In genomic region chr20:51997281-51997936, GRCh38 we compare ENCODE assay signal across 5 cellular contexts.
DNase-seq lines count a peak whose midpoint lies in the region; ATAC-seq, FAIRE-seq and TF ChIP-seq lines count a peak whose summit lies in the region.
"Not testable (repeated sequence)": the region's sequence is repeated elsewhere in the genome, so short reads cannot be mapped to it uniquely, and the experiment has no call there.

No MANE protein-coding gene starts in this region.

- not testable (repeated sequence) for H3K4ac ChIP-seq in mesenchymal stem cell (ENCODE audit: low read depth in 1 of 2, low read length in 2 of 2)

- peak overlapping the region in 1 of 2 experiments; percentile 21 for H3K18ac ChIP-seq in mesenchymal stem cell (ENCODE audit: low read depth in 1 of 2, low read length in 2 of 2)

- POLR2A ChIA-PET in HEK293 (lab: Yijun Ruan, JAX); K562 (lab: Yijun Ruan, JAX): not testable (repeated sequence)

- not testable (repeated sequence) for H3K4me3 Mint-ChIP-seq in T-helper 17 cell; osteocyte (ENCODE audit: unreplicated experiment)

- BruUV-seq in K562 (replicated peaks; lab: Mats Ljungman, UMichigan): not testable (repeated sequence)

- H3K79me1 ChIP-seq in mesenchymal stem cell (replicated peaks; ENCODE audit: low read length, poor library complexity, severe bottlenecking): not testable (repeated sequence)

- not testable (repeated sequence) for H3K27ac ChIP-seq in HEK293 (ENCODE audit: extremely low read depth, low read depth, low read length); K562 (ENCODE audit: extremely low read depth, low read depth, low read length); mesenchymal stem cell (ENCODE audit: low read length, poor library complexity, severe bottlenecking)

- H4K8ac ChIP-seq in mesenchymal stem cell (ENCODE audit: low read length): peak overlapping the region; percentile 4

- CTCF ChIA-PET in HEK293 (lab: Yijun Ruan, JAX): interaction anchor here (0.7 kb wide), 1 partner anchor 45 kb away, joined by 5 read pairs; no protein-coding TSS in a partner anchor
- CTCF ChIA-PET in K562 (lab: Yijun Ruan, JAX; ENCODE audit: low intra/inter-chr PET ratio): not testable (repeated sequence)

- not testable (repeated sequence) for H3K14ac ChIP-seq in mesenchymal stem cell (ENCODE audit: low read length in 2 of 2)

- not testable (repeated sequence) for H3K4me2 ChIP-seq in K562 (ENCODE audit: insufficient read depth, low read length); mesenchymal stem cell (ENCODE audit: low read length, poor library complexity, severe bottlenecking)

- in situ Hi-C loops in K562 (cut with MboI): not testable (repeated sequence)

- TF ChIP-seq CTCF in HEK293 (tag by site-specific recombination; IDR thresholded peaks at IDR 0.05); K562 (IDR thresholded peaks at IDR 0.05 in 2 of 3, conservative IDR thresholded peaks at IDR 0.05 in 1 of 3; ENCODE audit: insufficient read depth in 2 of 3, low read depth in 1 of 3, low read length in 3 of 3); osteocyte (IDR thresholded peaks at IDR 0.05): not testable (repeated sequence)

- H2BK15ac ChIP-seq in mesenchymal stem cell (ENCODE audit: low read depth, poor library complexity, severe bottlenecking): not testable (repeated sequence)

- peaks cover 20% of the 10 kb centered on the region for H3K27me3 Mint-ChIP-seq in T-helper 17 cell
- H3K27me3 Mint-ChIP-seq in osteocyte (ENCODE audit: unreplicated experiment): not testable (repeated sequence)

- H3K9ac ChIP-seq in K562 (ENCODE audit: insufficient read depth in 1 of 2, low read depth in 2 of 2, low read length in 2 of 2); mesenchymal stem cell (ENCODE audit: low read length): not testable (repeated sequence)

- not testable (repeated sequence) for H3K9me3 Mint-ChIP-seq in osteocyte (ENCODE audit: unreplicated experiment)

- TF ChIP-seq POLR2A in K562 (conservative IDR thresholded peaks at IDR 0.05): not testable (repeated sequence)

- not testable (repeated sequence) for H3K9me1 ChIP-seq in K562 (ENCODE audit: control insufficient read depth, insufficient read depth, low read length)

- H2AK5ac ChIP-seq in mesenchymal stem cell (ENCODE audit: low read length, severe bottlenecking): not testable (repeated sequence)

- not testable (repeated sequence) for H3K9me3 ChIP-seq in HEK293 (ENCODE audit: control insufficient read depth, insufficient read depth, low read depth, low read length); T-helper 17 cell (ENCODE audit: control insufficient read depth, low read length, poor library complexity, severe bottlenecking); K562 (replicated peaks; ENCODE audit: control insufficient read depth, insufficient read depth, low read depth, low read length); mesenchymal stem cell (ENCODE audit: control insufficient read depth, low read length)

- intact Hi-C loops in K562 (cut with micrococcal nuclease): not testable (repeated sequence)

- H2BK120ac ChIP-seq in mesenchymal stem cell (ENCODE audit: low read depth, low read length): not testable (repeated sequence)

- DNase-seq in T-helper 17 cell; K562 (ENCODE audit: extremely low read depth in 1 of 4, low spot score in 3 of 4); mesenchymal stem cell; osteocyte (ENCODE audit: extremely low spot score, unreplicated experiment): not testable (repeated sequence)

- H2AFZ ChIP-seq in K562 (ENCODE audit: low read depth, low read length); mesenchymal stem cell (ENCODE audit: low read depth, low read length): not testable (repeated sequence)

- not testable (repeated sequence) for H4K91ac ChIP-seq in mesenchymal stem cell (ENCODE audit: low read length)

- not testable (repeated sequence) for FAIRE-seq in K562 (lab: Jason Lieb, UNC)

- H3K4me1 Mint-ChIP-seq in T-helper 17 cell: not testable (repeated sequence)
- H3K4me1 Mint-ChIP-seq in osteocyte (ENCODE audit: unreplicated experiment): peaks cover 26% of the 10 kb centered on the region

- H3K4me3 ChIP-seq in HEK293 (ENCODE audit: low read depth, low read length); K562; mesenchymal stem cell (ENCODE audit: insufficient read depth in 1 of 2, low read depth in 1 of 2, low read length in 2 of 2): not testable (repeated sequence)

- H3K27me3 ChIP-seq in K562 (ENCODE audit: control insufficient read depth in 2 of 2, insufficient read depth in 2 of 2, low read length in 2 of 2); mesenchymal stem cell (ENCODE audit: control insufficient read depth in 1 of 2, insufficient read depth in 1 of 2, low read length in 2 of 2): not testable (repeated sequence)

- not testable (repeated sequence) for H3K79me2 ChIP-seq in K562 (ENCODE audit: control insufficient read depth, insufficient read depth, low read length)

- H3K27ac Mint-ChIP-seq in T-helper 17 cell (peak overlapping the region; percentile 39), osteocyte (ENCODE audit: unreplicated experiment) (peak overlapping the region; percentile 38)

- not testable (repeated sequence) for ATAC-seq in T-helper 17 cell, K562

- not testable (repeated sequence) for H3K23ac ChIP-seq in mesenchymal stem cell (ENCODE audit: low read length in 2 of 2)

- not testable (repeated sequence) for H3K4me1 ChIP-seq in HEK293 (ENCODE audit: control insufficient read depth, insufficient read depth, low read length); K562 (replicated peaks in 1 of 2; ENCODE audit: control insufficient read depth in 2 of 2, insufficient read depth in 2 of 2, low read length in 2 of 2); mesenchymal stem cell (ENCODE audit: control insufficient read depth, insufficient read depth, low read depth, low read length)

- not testable (repeated sequence) for TF ChIP-seq EP300 in K562 (IDR thresholded peaks at IDR 0.05; ENCODE audit: low read length)

- not testable (repeated sequence) for H2BK12ac ChIP-seq in mesenchymal stem cell (ENCODE audit: low read length in 2 of 2)

- WGBS in K562 (ENCODE audit: insufficient coverage, low coverage, missing lambda C conversion rate): 0% methylated on average over 4 of the region's 4 CpGs
- WGBS in mesenchymal stem cell: 96% methylated on average over 4 of the region's 4 CpGs

- H2BK5ac ChIP-seq in mesenchymal stem cell (ENCODE audit: low read depth, low read length, poor library complexity, severe bottlenecking): not testable (repeated sequence)

- not testable (repeated sequence) for H4K20me1 ChIP-seq in K562 (replicated peaks; ENCODE audit: control insufficient read depth, insufficient read depth, low read length)

- not testable (repeated sequence) for TF ChIP-seq RAD21 in K562 (CRISPR knock-in tag; conservative IDR thresholded peaks at IDR 0.05 in 1 of 2, IDR thresholded peaks at IDR 0.05 in 1 of 2)

- not testable (repeated sequence) for H3K36me3 ChIP-seq in HEK293 (ENCODE audit: control insufficient read depth in 2 of 2, insufficient read depth in 1 of 2, low read length in 2 of 2); K562 (ENCODE audit: control insufficient read depth, insufficient read depth, low read length); mesenchymal stem cell (ENCODE audit: control insufficient read depth in 1 of 2, insufficient read depth in 2 of 2, low read depth in 1 of 2, low read length in 2 of 2)

- H3K36me3 Mint-ChIP-seq in T-helper 17 cell (ENCODE audit: low read depth); osteocyte (ENCODE audit: unreplicated experiment): not testable (repeated sequence)

TF ChIP-seq in HEK293, 187 proteins besides CTCF, POLR2A, EP300 and RAD21:
- TF ChIP-seq ZNF121 (tag by site-specific recombination; IDR thresholded peaks at IDR 0.05): peak; percentile 67; the same call in 1 of the 2 replicates
TF ChIP-seq in HEK293: peak in this region for 1; not testable (repeated sequence) for 186.

TF ChIP-seq in K562, 482 proteins besides CTCF, POLR2A, EP300 and RAD21:
- peak; percentile 22; the same call in 1 of the 2 replicates for TF ChIP-seq ZNF316 (IDR thresholded peaks at IDR 0.05)
